Comparison of ENCODE assay signal across 23 cellular contexts in the genomic region with DNA sequence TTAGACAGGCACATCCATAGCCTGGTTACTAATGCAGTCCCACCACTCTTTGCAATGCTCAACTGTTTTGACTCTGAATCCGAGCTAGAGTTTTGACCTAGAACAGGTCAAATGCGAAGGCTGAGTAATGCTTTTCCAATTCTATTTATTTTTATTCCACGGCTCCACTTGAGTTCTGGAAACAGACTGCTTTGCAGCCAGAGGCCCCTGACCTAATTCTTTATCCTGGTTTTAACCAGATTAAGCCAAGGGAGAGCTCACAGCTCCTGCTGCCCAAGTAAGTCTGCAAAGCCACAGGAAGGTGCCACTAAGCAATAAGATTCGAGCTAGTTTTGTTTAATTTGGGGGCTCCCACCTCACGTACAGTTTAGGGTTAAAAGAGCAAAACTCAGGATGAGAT. TPM values are rescaled to one million over a fixed set of nuclear protein-coding genes. Genes with fewer than 3 reads are reported as not detected.
"Had no signal": no experiment of that assay in that cellular context is flagged by ENCODE, and none has a peak within 500 bp of the region (broad histone marks: within the 10 kb centered on the region; RNA-seq: fewer than 3 reads in every experiment).

No MANE protein-coding gene starts in this region.

- H3K27me3 ChIP-seq: ascending aorta, hepatocyte, thyroid gland had no signal

- H3K4me1 ChIP-seq: ascending aorta, left ventricle myocardium inferior, parathyroid adenoma, thyroid gland had no signal

- H3K36me3 ChIP-seq: ascending aorta, left ventricle myocardium inferior, thyroid gland had no signal

- H3K27ac Mint-ChIP-seq: activated CD4-positive, alpha-beta T cell treated with anti-CD3 and anti-CD28 coated beads, Interleukin-2, amount 10 ng/mL, durations not matched to agents 7 days and 5 days; activated CD8-positive, alpha-beta T cell treated with anti-CD3 and anti-CD28 coated beads, Interleukin-2, amount 10 ng/mL, durations not matched to agents 7 days and 5 days; activated naive CD8-positive, alpha-beta T cell treated with anti-CD3 and anti-CD28 coated beads, Interleukin-2, amount 50 U/mL, for 24 hours; activated T-helper 1 cell treated with anti-CD3 and anti-CD28 coated beads, Interleukin-12 subunit alpha, Interleukin-12 subunit beta, Interleukin-2, Interleukin-4 antibody, amounts not matched to agents 30 ng/mL and 10 ng/mL and 1 ng/mL, durations not matched to agents 14 hours and 24 hours and 36 hours; immature natural killer cell had no signal

- H3K4me3 Mint-ChIP-seq: activated CD4-positive, alpha-beta T cell treated with anti-CD3 and anti-CD28 coated beads, Interleukin-2, amount 10 ng/mL, durations not matched to agents 7 days and 5 days; activated CD8-positive, alpha-beta T cell treated with anti-CD3 and anti-CD28 coated beads, Interleukin-2, amount 10 ng/mL, durations not matched to agents 7 days and 5 days; activated naive CD8-positive, alpha-beta T cell treated with anti-CD3 and anti-CD28 coated beads, Interleukin-2, amount 50 U/mL, for 24 hours; activated T-helper 1 cell treated with anti-CD3 and anti-CD28 coated beads, Interleukin-12 subunit alpha, Interleukin-12 subunit beta, Interleukin-2, Interleukin-4 antibody, amounts not matched to agents 30 ng/mL and 10 ng/mL and 1 ng/mL, durations not matched to agents 14 hours and 24 hours and 36 hours; immature natural killer cell; nephron had no signal

- H3K27me3 Mint-ChIP-seq: activated CD4-positive, alpha-beta T cell treated with anti-CD3 and anti-CD28 coated beads, Interleukin-2, amount 10 ng/mL, durations not matched to agents 7 days and 5 days; activated naive CD8-positive, alpha-beta T cell treated with anti-CD3 and anti-CD28 coated beads, Interleukin-2, amount 50 U/mL, for 24 hours had no signal

- H3K9me3 Mint-ChIP-seq: activated CD4-positive, alpha-beta T cell treated with anti-CD3 and anti-CD28 coated beads, Interleukin-2, amount 10 ng/mL, durations not matched to agents 7 days and 5 days; activated naive CD8-positive, alpha-beta T cell treated with anti-CD3 and anti-CD28 coated beads, Interleukin-2, amount 50 U/mL, for 24 hours; immature natural killer cell; nephron had no signal

- H3K4me3 ChIP-seq: ascending aorta, hepatocyte, left ventricle myocardium inferior, thyroid gland had no signal

- H3K4me2 ChIP-seq: hepatocyte had no signal

- H3K79me2 ChIP-seq: hepatocyte, parathyroid adenoma had no signal

- FAIRE-seq: endothelial cell of umbilical vein, small intestine had no signal

- DNase-seq: activated CD4-positive, alpha-beta T cell treated with anti-CD3 and anti-CD28 coated beads, Interleukin-2, amount 10 ng/mL, durations not matched to agents 7 days and 5 days; activated CD4-positive, CD25-positive, alpha-beta regulatory T cell treated with anti-CD3 and anti-CD28 coated beads, Interleukin-2, amount 50 U/mL, for 72 hours; activated CD8-positive, alpha-beta T cell treated with anti-CD3 and anti-CD28 coated beads, Interleukin-2, amount 10 ng/mL, durations not matched to agents 7 days and 5 days; activated gamma-delta T cell; activated naive CD4-positive, alpha-beta T cell treated with anti-CD3 and anti-CD28 coated beads, Interleukin-2, amount 50 U/mL, for 16 hours; activated naive CD8-positive, alpha-beta T cell treated with anti-CD3 and anti-CD28 coated beads, Interleukin-2, amount 50 U/mL, for 24 hours; dermis blood vessel endothelial cell; effector CD8-positive, alpha-beta T cell; foreskin melanocyte; glutamatergic neuron; immature natural killer cell; left ventricle myocardium inferior; small intestine; stimulated activated CD4-positive, alpha-beta T cell treated with anti-CD3 and anti-CD28 coated beads, Interleukin-4, amount 100 ng/mL, for 1 hour; stimulated activated naive CD4-positive, alpha-beta T cell treated with Interleukin-2 at 50 U/mL for 16 hours; thyroid gland had no signal

- H3K9ac ChIP-seq: parathyroid adenoma had no signal

- H3K27ac ChIP-seq: ascending aorta, hepatocyte, left ventricle myocardium inferior, parathyroid adenoma, thyroid gland, VCaP had no signal

- H3K9me3 ChIP-seq: ascending aorta, thyroid gland had no signal

- H2AFZ ChIP-seq: hepatocyte, parathyroid adenoma had no signal

RNA-seq across cellular contexts. Expression of a gene that starts 51.4 kb away (rescaled TPM):
- total RNA-seq: ascending aorta had no signal
